Comparison of ENCODE assay signal across 16 cellular contexts in the genomic region with DNA sequence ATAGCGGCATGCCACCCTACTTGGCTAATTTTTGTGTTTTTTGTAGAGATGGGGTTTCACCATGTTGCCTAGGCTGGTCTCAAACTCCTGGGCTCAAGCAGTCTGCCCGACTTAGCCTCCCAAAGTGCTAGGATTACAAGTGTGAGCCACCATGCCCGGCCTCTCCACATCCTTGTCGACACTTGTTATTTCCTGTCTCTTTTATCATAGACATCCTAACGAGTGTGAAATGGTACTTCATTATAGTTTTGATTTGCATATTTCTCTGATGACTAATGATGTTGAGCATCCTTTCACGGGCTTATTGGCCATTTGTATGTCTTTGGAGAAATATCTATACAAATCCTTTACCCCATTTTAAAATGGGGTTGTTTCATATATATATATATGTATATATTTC. TPM values are rescaled to one million over a fixed set of nuclear protein-coding genes. Genes with fewer than 3 reads are reported as not detected.
DNase-seq lines count a peak whose midpoint lies in the region; ATAC-seq lines count a peak whose summit lies in the region.
"Had no signal": no experiment of that assay in that cellular context is flagged by ENCODE, and none has a peak within 500 bp of the region (broad histone marks: within the 10 kb centered on the region; RNA-seq: fewer than 3 reads in every experiment).

No MANE protein-coding gene starts in this region.

- ATAC-seq in stimulated activated effector memory CD8-positive, alpha-beta T cell treated with anti-CD3 and anti-CD28 coated beads, Interleukin-12 subunit alpha, Interleukin-12 subunit beta, amount 100 ng/mL, for 72 hours, result peak; percentile 62
- ATAC-seq in HG03460 (IDR thresholded peaks at IDR 0.05; ENCODE audit: unreplicated experiment), result no peak

- peaks cover 1% of the 10 kb centered on the region for H3K4me1 Mint-ChIP-seq in activated naive CD8-positive, alpha-beta T cell treated with anti-CD3 and anti-CD28 coated beads for 36 hours
- peaks cover 24% of the 10 kb centered on the region for H3K4me1 Mint-ChIP-seq in stimulated activated effector memory CD8-positive, alpha-beta T cell treated with anti-CD3 and anti-CD28 coated beads, Interleukin-12 subunit alpha, Interleukin-12 subunit beta, amount 100 ng/mL, for 72 hours

- peaks cover 45% of the 10 kb centered on the region for H3K36me3 Mint-ChIP-seq in activated naive CD8-positive, alpha-beta T cell treated with anti-CD3 and anti-CD28 coated beads for 36 hours
- peaks cover 83% of the 10 kb centered on the region for H3K36me3 Mint-ChIP-seq in stimulated activated effector memory CD8-positive, alpha-beta T cell treated with anti-CD3 and anti-CD28 coated beads, Interleukin-12 subunit alpha, Interleukin-12 subunit beta, amount 100 ng/mL, for 72 hours

- H3K4me3 Mint-ChIP-seq in activated naive CD8-positive, alpha-beta T cell treated with anti-CD3 and anti-CD28 coated beads for 36 hours, result no peak overlapping the region
- H3K4me3 Mint-ChIP-seq in stimulated activated effector memory CD8-positive, alpha-beta T cell treated with anti-CD3 and anti-CD28 coated beads, Interleukin-12 subunit alpha, Interleukin-12 subunit beta, amount 100 ng/mL, for 72 hours, result no peak overlapping the region

- H3K9me3 Mint-ChIP-seq in activated naive CD8-positive, alpha-beta T cell treated with anti-CD3 and anti-CD28 coated beads for 36 hours, result no peaks in the 10 kb centered on the region
- H3K9me3 Mint-ChIP-seq in stimulated activated effector memory CD8-positive, alpha-beta T cell treated with anti-CD3 and anti-CD28 coated beads, Interleukin-12 subunit alpha, Interleukin-12 subunit beta, amount 100 ng/mL, for 72 hours, result no peaks in the 10 kb centered on the region

- DNase-seq in activated CD4-positive, alpha-beta T cell treated with anti-CD3 and anti-CD28 coated beads, Interleukin-2, amount 50 U/mL, for 48 hours, result peak; percentile 11 to 24
- DNase-seq in activated CD4-positive, alpha-beta T cell treated with anti-CD3 and anti-CD28 coated beads, Interleukin-2, amount 50 U/mL, for 1 hour, result no peak
- peak; percentile 7 for DNase-seq in stimulated activated CD4-positive, alpha-beta T cell treated with anti-CD3 and anti-CD28 coated beads, Interleukin-4, amount 100 ng/mL, for 24 hours
- DNase-seq in stimulated activated CD4-positive, alpha-beta T cell treated with anti-CD3 and anti-CD28 coated beads, Interleukin-4, amount 100 ng/mL, for 4 hours, result no peak
- DNase-seq in activated naive CD8-positive, alpha-beta T cell treated with anti-CD3 and anti-CD28 coated beads for 36 hours, result no peak
- DNase-seq in stimulated activated effector memory CD8-positive, alpha-beta T cell treated with anti-CD3 and anti-CD28 coated beads, Interleukin-12 subunit alpha, Interleukin-12 subunit beta, amount 100 ng/mL, for 72 hours (ENCODE audit: low spot score in 2 of 2), result no peak
- DNase-seq in NOMO-1 treated with dmso at 0.1 percent for 144 hours (lab: John Stamatoyannopoulos, UW; ENCODE audit: unreplicated experiment), result no peak
- DNase-seq: DMS 273 treated with DMSO at 0.1 percent for 48 hours; KBM-7; MV-4-11; NCI-H1417; NCI-H1930; NCI-H526 treated with DMSO at 0.1 percent for 48 hours; NK-92 treated with Interleukin-12 subunit alpha and Interleukin-12 subunit beta, amount 100 ng/mL, for 24 hours; OCI-M1 had no signal

- peak overlapping the region; percentile 58 for H3K27ac Mint-ChIP-seq in activated naive CD8-positive, alpha-beta T cell treated with anti-CD3 and anti-CD28 coated beads for 36 hours
- H3K27ac Mint-ChIP-seq in stimulated activated effector memory CD8-positive, alpha-beta T cell treated with anti-CD3 and anti-CD28 coated beads, Interleukin-12 subunit alpha, Interleukin-12 subunit beta, amount 100 ng/mL, for 72 hours, result no peak overlapping the region

- H3K27me3 Mint-ChIP-seq in activated naive CD8-positive, alpha-beta T cell treated with anti-CD3 and anti-CD28 coated beads for 36 hours, result no peaks in the 10 kb centered on the region

RNA-seq across cellular contexts. Expression of gene ASXL1, which starts 39.0 kb away (rescaled TPM):
- 100 to 1,000 TPM in 1 of 2 experiments, 10 to 100 TPM in 1; 97.5 to 100 TPM for total RNA-seq in activated naive CD8-positive, alpha-beta T cell treated with anti-CD3 and anti-CD28 coated beads for 36 hours

RNA-seq across cellular contexts. Expression of gene KIF3B, which starts 41.6 kb away (rescaled TPM):
- total RNA-seq in activated naive CD8-positive, alpha-beta T cell treated with anti-CD3 and anti-CD28 coated beads for 36 hours, result 10 to 100 TPM; 36.2 to 36.5 TPM

Comparison
In these comparisons a context has a peak if more than half of its experiments do, and no peak if none do; other contexts are left out.
1. DNase-seq: peak in activated CD4-positive, alpha-beta T cell treated with anti-CD3 and anti-CD28 coated beads, Interleukin-2, amount 50 U/mL, for 48 hours (2 of 2) and stimulated activated CD4-positive, alpha-beta T cell treated with anti-CD3 and anti-CD28 coated beads, Interleukin-4, amount 100 ng/mL, for 24 hours (single experiment); none in activated CD4-positive, alpha-beta T cell treated with anti-CD3 and anti-CD28 coated beads, Interleukin-2, amount 50 U/mL, for 1 hour (single experiment), stimulated activated CD4-positive, alpha-beta T cell treated with anti-CD3 and anti-CD28 coated beads, Interleukin-4, amount 100 ng/mL, for 4 hours (0 of 2), activated naive CD8-positive, alpha-beta T cell treated with anti-CD3 and anti-CD28 coated beads for 36 hours (single experiment), stimulated activated effector memory CD8-positive, alpha-beta T cell treated with anti-CD3 and anti-CD28 coated beads, Interleukin-12 subunit alpha, Interleukin-12 subunit beta, amount 100 ng/mL, for 72 hours (0 of 2) and NOMO-1 treated with dmso at 0.1 percent for 144 hours (single experiment).